8 cellular contexts compared by ENCODE assay signal in genomic region chr15:80694624-80695098, GRCh38. TPM values are rescaled to one million over a fixed set of nuclear protein-coding genes. Genes with fewer than 3 reads are reported as not detected.
DNase-seq lines count a peak whose midpoint lies in the region; ATAC-seq and TF ChIP-seq lines count a peak whose summit lies in the region.

No MANE protein-coding gene starts in this region.

- peaks cover 12% of the 10 kb centered on the region for H3K4me1 ChIP-seq in HUES6 (ENCODE audit: control insufficient read depth, insufficient read depth, low read length)
- H3K4me1 ChIP-seq in esophagus (ENCODE audit: control insufficient read depth in 2 of 2, insufficient read depth in 2 of 2, low read length in 1 of 2), result no peaks in the 10 kb centered on the region

- POLR2A ChIA-PET in activated CD4-positive, alpha-beta memory T cell treated with anti-CD3 and anti-CD28 coated beads for 36 hours (lab: Charles Lee), result interaction anchor here (1.4 kb wide), 1 partner anchor 18 kb away, joined by 3 read pairs; no protein-coding TSS in a partner anchor

- no peak overlapping the region for H3K9ac ChIP-seq in HUES6 (ENCODE audit: low read length)

- H3K9me3 Mint-ChIP-seq in activated CD4-positive, alpha-beta memory T cell treated with anti-CD3 and anti-CD28 coated beads for 36 hours, result no peaks in the 10 kb centered on the region
- H3K9me3 Mint-ChIP-seq in nephron progenitor cell, result peaks cover 5% of the 10 kb centered on the region

- H3K4me3 ChIP-seq in AG09309 (ENCODE audit: control insufficient read depth, low read depth, low read length) (peak overlapping the region; percentile 73), HUES6 (ENCODE audit: low read depth, low read length) (peak overlapping the region; percentile 68), esophagus (ENCODE audit: low read depth in 1 of 2, low read length in 2 of 2) (peak overlapping the region; percentile 69 to 79)

- TF ChIP-seq CTCF in AG09309 (IDR thresholded peaks at IDR 0.05; ENCODE audit: control insufficient read depth, insufficient read depth, low read depth, low read length, missing control alignments) (no peak), nephron progenitor cell (IDR thresholded peaks at IDR 0.05) (no peak)

- DNase-seq in AG09309 (ENCODE audit: low read depth) (no peak), nephron progenitor cell (no peak), H4 (ENCODE audit: low spot score) (no peak), middle frontal gyrus (ENCODE audit: extremely low spot score, low spot score) (no peak)
- peak; percentile 40 for DNase-seq in activated CD4-positive, alpha-beta memory T cell treated with anti-CD3 and anti-CD28 coated beads for 36 hours

- CTCF ChIA-PET in activated CD4-positive, alpha-beta memory T cell treated with anti-CD3 and anti-CD28 coated beads for 36 hours (lab: Charles Lee), result interaction anchor here (1.1 to 3.5 kb wide), 3 partner anchors 13 to 110 kb away, joined by 3 to 23 read pairs (median 4); no protein-coding TSS in a partner anchor

- no peaks in the 10 kb centered on the region for H3K36me3 ChIP-seq in HUES6 (ENCODE audit: control insufficient read depth, insufficient read depth, low read length)
- H3K36me3 ChIP-seq in esophagus (ENCODE audit: control insufficient read depth in 2 of 2, insufficient read depth in 2 of 2, low read length in 1 of 2), result no peaks in the 10 kb centered on the region

- H3K9me3 ChIP-seq in HUES6 (ENCODE audit: control insufficient read depth, insufficient read depth, low read depth, low read length) (no peaks in the 10 kb centered on the region), esophagus (ENCODE audit: control insufficient read depth in 2 of 2, insufficient read depth in 1 of 2, low read depth in 1 of 2, low read length in 1 of 2) (no peaks in the 10 kb centered on the region)

- peak; percentile 35 for ATAC-seq in GM19397 (IDR thresholded peaks at IDR 0.05; ENCODE audit: unreplicated experiment)

- peaks cover 21% of the 10 kb centered on the region for H3K4me1 Mint-ChIP-seq in activated CD4-positive, alpha-beta memory T cell treated with anti-CD3 and anti-CD28 coated beads for 36 hours (ENCODE audit: low read depth)
- H3K4me1 Mint-ChIP-seq in nephron progenitor cell, result peaks cover 27% of the 10 kb centered on the region

- H3K27me3 ChIP-seq in HUES6 (ENCODE audit: control insufficient read depth, insufficient read depth, low read length) (peaks cover 27% of the 10 kb centered on the region), esophagus (ENCODE audit: control insufficient read depth in 1 of 2, insufficient read depth in 2 of 2, low read length in 2 of 2) (no peaks in the 10 kb centered on the region)

- H3K27ac Mint-ChIP-seq in activated CD4-positive, alpha-beta memory T cell treated with anti-CD3 and anti-CD28 coated beads for 36 hours, result peak overlapping the region; percentile 65
- no peak overlapping the region for H3K27ac Mint-ChIP-seq in nephron progenitor cell

- 0 to 1% methylated on average over 24 to 46 of the region's 46 CpGs for WGBS in esophagus, 2 donors

- H3K27ac ChIP-seq in HUES6 (ENCODE audit: low read depth, low read length) (no peak overlapping the region), esophagus (ENCODE audit: low read depth in 2 of 2, low read length in 1 of 2) (peak overlapping the region; percentile 87 to 95)

- peaks cover 3% of the 10 kb centered on the region for H3K27me3 Mint-ChIP-seq in activated CD4-positive, alpha-beta memory T cell treated with anti-CD3 and anti-CD28 coated beads for 36 hours
- H3K27me3 Mint-ChIP-seq in nephron progenitor cell (ENCODE audit: low read depth, poor library complexity), result peaks cover 15% of the 10 kb centered on the region

- intact Hi-C loops in activated CD4-positive, alpha-beta memory T cell treated with anti-CD3 and anti-CD28 coated beads for 36 hours (cut with micrococcal nuclease), result loop anchor here (5.0 to 10.0 kb wide), 4 partner anchors 83 to 1350 kb away; partner anchors contain the start of genes CEMIP and MEX3B

- peak overlapping the region; percentile 83 for H3K4me3 Mint-ChIP-seq in activated CD4-positive, alpha-beta memory T cell treated with anti-CD3 and anti-CD28 coated beads for 36 hours
- H3K4me3 Mint-ChIP-seq in nephron progenitor cell, result peak overlapping the region; percentile 87

- H3K36me3 Mint-ChIP-seq in activated CD4-positive, alpha-beta memory T cell treated with anti-CD3 and anti-CD28 coated beads for 36 hours, result no peaks in the 10 kb centered on the region
- peaks cover 14% of the 10 kb centered on the region for H3K36me3 Mint-ChIP-seq in nephron progenitor cell (ENCODE audit: low read depth)

RNA-seq across cellular contexts. Expression of gene ABHD17C, which starts 0.4 kb away (rescaled TPM):
- 1 to 10 TPM; 6.1 to 9.0 TPM for total RNA-seq in activated CD4-positive, alpha-beta memory T cell treated with anti-CD3 and anti-CD28 coated beads for 36 hours
- 10 to 100 TPM; 26.6 to 27.3 TPM for polyA plus RNA-seq in esophagus
- 3.5 and 11.0 TPM in 2 replicates for total RNA-seq in H4 (2014; rRNA removed; shearing (Covaris generic))
